Comparison of ENCODE assay signal across 28 cellular contexts in the genomic region with DNA sequence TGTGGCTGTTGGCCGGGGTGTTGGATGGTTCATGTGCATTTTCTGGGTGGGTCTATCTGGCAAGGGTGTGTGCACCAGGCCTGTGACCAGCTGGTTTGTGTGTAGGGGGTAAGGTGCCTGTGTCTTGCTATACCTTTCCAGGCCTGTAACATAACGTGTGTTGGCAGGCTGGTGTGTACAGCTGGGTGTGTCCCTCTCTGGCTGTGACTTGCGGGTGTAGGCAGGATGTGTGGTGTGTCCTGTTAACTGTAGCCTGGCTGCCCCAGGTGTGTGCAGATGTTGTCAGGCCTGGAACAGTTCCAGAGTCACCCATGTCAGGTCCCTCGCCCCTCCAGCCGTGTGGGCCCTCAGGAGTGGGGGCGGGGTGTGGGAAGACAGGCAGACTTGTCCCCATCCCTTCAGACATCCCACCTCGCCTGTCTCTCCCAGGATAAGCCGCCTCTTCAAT. TPM values are rescaled to one million over a fixed set of nuclear protein-coding genes. Genes with fewer than 3 reads are reported as not detected.
A peak's percentile ranks its signal among the peaks of the same experiment; 100 is the strongest.
DNase-seq lines count a peak whose midpoint lies in the region; ATAC-seq and TF ChIP-seq lines count a peak whose summit lies in the region.
"Had no signal": no experiment of that assay in that cellular context is flagged by ENCODE, and none has a peak within 500 bp of the region (broad histone marks: within the 10 kb centered on the region; RNA-seq: fewer than 3 reads in every experiment).

No MANE protein-coding gene starts in this region.

- no peaks in the 10 kb centered on the region for H3K27me3 ChIP-seq in CD4-positive, alpha-beta T cell (ENCODE audit: control insufficient read depth, insufficient read depth, low read length)
- H3K27me3 ChIP-seq in mucosa of rectum (ENCODE audit: control insufficient read depth in 2 of 2, insufficient read depth in 2 of 2, low read length in 2 of 2) (no peaks in the 10 kb centered on the region), body of pancreas (no peaks in the 10 kb centered on the region)
- H3K27me3 ChIP-seq: sigmoid colon had no signal

- H3K9me3 ChIP-seq in CD4-positive, alpha-beta T cell (ENCODE audit: control insufficient read depth, low read length): no peaks in the 10 kb centered on the region
- H3K9me3 ChIP-seq in mucosa of rectum (ENCODE audit: control insufficient read depth in 2 of 2, low read length in 2 of 2) (no peaks in the 10 kb centered on the region), body of pancreas (no peaks in the 10 kb centered on the region)
- H3K9me3 ChIP-seq: prostate gland, sigmoid colon had no signal

- peak overlapping the region in 1 of 2 donors; percentile 23 for H3K9ac ChIP-seq in mucosa of rectum (ENCODE audit: low read depth in 1 of 2, low read length in 2 of 2)

- WGBS in body of pancreas, 2 donors: 85 to 89% methylated on average over 3 to 8 of the region's 8 CpGs

- H3K4me1 ChIP-seq in mucosa of rectum (ENCODE audit: control insufficient read depth in 2 of 2, insufficient read depth in 2 of 2, low read length in 2 of 2) (peaks cover 27 to 33% of the 10 kb centered on the region in 2 donors), body of pancreas (peaks cover 25% of the 10 kb centered on the region)
- H3K4me1 ChIP-seq: prostate gland had no signal

- no peak for TF ChIP-seq CTCF in CD4-positive, alpha-beta T cell (IDR thresholded peaks at IDR 0.05)
- TF ChIP-seq CTCF in endothelial cell (IDR thresholded peaks at IDR 0.05; ENCODE audit: unreplicated experiment): no peak
- TF ChIP-seq CTCF in body of pancreas (IDR thresholded peaks at IDR 0.05): no peak

- CTCF ChIA-PET in CD4-positive, alpha-beta T cell (lab: Charles Lee): no interaction called here

- no peaks in the 10 kb centered on the region for H3K36me3 Mint-ChIP-seq in CD4-positive, alpha-beta T cell (ENCODE audit: low read depth)
- H3K36me3 Mint-ChIP-seq in T-helper 1 cell treated with Interleukin-12 subunit alpha and Interleukin-12 subunit beta and Interleukin-4 antibody, amounts not matched to agents 30 μg/mL and 1 μg/mL, for 36 hours (ENCODE audit: low read depth): no peaks in the 10 kb centered on the region
- H3K36me3 Mint-ChIP-seq in endothelial cell (ENCODE audit: low read depth, unreplicated experiment): peaks cover 42% of the 10 kb centered on the region
- no peaks in the 10 kb centered on the region for H3K36me3 Mint-ChIP-seq in activated T-cell treated with anti-CD3 and anti-CD28 coated beads, Interleukin-2, amount 50 U/mL, for 4 hours (ENCODE audit: insufficient read depth)

- intact Hi-C loops in CD4-positive, alpha-beta T cell (cut with DNase I, micrococcal nuclease): no loop called here
- intact Hi-C loops in body of pancreas (cut with DNase I): no loop called here

- H3K27me3 Mint-ChIP-seq in CD4-positive, alpha-beta T cell: no peaks in the 10 kb centered on the region
- H3K27me3 Mint-ChIP-seq in T-helper 1 cell treated with Interleukin-12 subunit alpha and Interleukin-12 subunit beta and Interleukin-4 antibody, amounts not matched to agents 30 μg/mL and 1 μg/mL, for 36 hours (ENCODE audit: low read depth): no peaks in the 10 kb centered on the region
- H3K27me3 Mint-ChIP-seq in endothelial cell (ENCODE audit: unreplicated experiment): peaks cover 11% of the 10 kb centered on the region
- H3K27me3 Mint-ChIP-seq in activated T-cell treated with anti-CD3 and anti-CD28 coated beads, Interleukin-2, amount 50 U/mL, for 4 hours (ENCODE audit: low read depth): no peaks in the 10 kb centered on the region
- H3K27me3 Mint-ChIP-seq: activated naive CD8-positive, alpha-beta T cell treated with anti-CD3 and anti-CD28 coated beads, Interleukin-2, amount 50 U/mL, for 24 hours; type B pancreatic cell had no signal

- DNase-seq in CD4-positive, alpha-beta T cell: no peak
- DNase-seq in endothelial cell (ENCODE audit: low spot score) (no peak), body of pancreas (no peak)
- DNase-seq in activated T-cell treated with anti-CD3 and anti-CD28 coated beads, Interleukin-2, amount 50 U/mL, for 4 hours: no peak
- DNase-seq: activated CD4-positive, alpha-beta T cell treated with anti-CD3 and anti-CD28 coated beads for 4 hours; activated gamma-delta T cell treated with Interleukin-2 at 50 U/mL for 16 hours; activated naive CD8-positive, alpha-beta T cell treated with anti-CD3 and anti-CD28 coated beads, Interleukin-2, amount 50 U/mL, for 24 hours; DMS 273 treated with DMSO at 0.1 percent for 48 hours; EL; H9; Karpas-422; left ventricle myocardium superior; NCI-H1417; NCI-H2081 treated with DMSO at 0.1 percent for 48 hours; NCI-H2227 treated with DMSO at 0.1 percent for 48 hours; NCI-H69; SHP77; sigmoid colon; stimulated activated CD4-positive, alpha-beta T cell treated with anti-CD3 and anti-CD28 coated beads, Interleukin-4, amount 100 ng/mL, for 1 hour; T-helper 9 cell had no signal

- H3K4me3 Mint-ChIP-seq in CD4-positive, alpha-beta T cell: no peak overlapping the region
- no peak overlapping the region for H3K4me3 Mint-ChIP-seq in T-helper 1 cell treated with Interleukin-12 subunit alpha and Interleukin-12 subunit beta and Interleukin-4 antibody, amounts not matched to agents 30 μg/mL and 1 μg/mL, for 36 hours
- H3K4me3 Mint-ChIP-seq in endothelial cell (ENCODE audit: unreplicated experiment): peak overlapping the region; percentile 83
- H3K4me3 Mint-ChIP-seq in activated T-cell treated with anti-CD3 and anti-CD28 coated beads, Interleukin-2, amount 50 U/mL, for 4 hours: no peak overlapping the region
- H3K4me3 Mint-ChIP-seq: activated naive CD8-positive, alpha-beta T cell treated with anti-CD3 and anti-CD28 coated beads, Interleukin-2, amount 50 U/mL, for 24 hours; central memory CD8-positive, alpha-beta T cell; H9; type B pancreatic cell had no signal

- no peak for TF ChIP-seq POLR2A in body of pancreas (IDR thresholded peaks at IDR 0.05)

- peaks cover 0 to 9% of the 10 kb centered on the region in 2 donors for H3K36me3 ChIP-seq in mucosa of rectum (ENCODE audit: control insufficient read depth in 2 of 2, insufficient read depth in 2 of 2, low read length in 2 of 2)
- peaks cover 0 to 3% of the 10 kb centered on the region in 2 donors for H3K36me3 ChIP-seq in body of pancreas (replicated peaks in 1 of 2; ENCODE audit: insufficient read depth in 1 of 2, low read depth in 2 of 2)
- H3K36me3 ChIP-seq: prostate gland had no signal

- no peak overlapping the region for H3K27ac Mint-ChIP-seq in CD4-positive, alpha-beta T cell
- H3K27ac Mint-ChIP-seq in T-helper 1 cell treated with Interleukin-12 subunit alpha and Interleukin-12 subunit beta and Interleukin-4 antibody, amounts not matched to agents 30 μg/mL and 1 μg/mL, for 36 hours: peak overlapping the region; percentile 41
- H3K27ac Mint-ChIP-seq in endothelial cell (ENCODE audit: unreplicated experiment): peak overlapping the region; percentile 80
- H3K27ac Mint-ChIP-seq: activated naive CD8-positive, alpha-beta T cell treated with anti-CD3 and anti-CD28 coated beads, Interleukin-2, amount 50 U/mL, for 24 hours; type B pancreatic cell had no signal

- peak; percentile 29 for ATAC-seq in CD4-positive, alpha-beta T cell (ENCODE audit: poor library complexity)
- ATAC-seq in body of pancreas (no peak), GM18907 (IDR thresholded peaks at IDR 0.05; ENCODE audit: unreplicated experiment) (no peak), HG03196 (IDR thresholded peaks at IDR 0.05; ENCODE audit: unreplicated experiment) (no peak)
- no peak for ATAC-seq in activated T-cell treated with anti-CD3 and anti-CD28 coated beads, Interleukin-2, amount 50 U/mL, for 4 hours
- ATAC-seq: activated naive CD8-positive, alpha-beta T cell treated with anti-CD3 and anti-CD28 coated beads, Interleukin-2, amount 50 U/mL, for 24 hours; left ventricle myocardium superior had no signal

- POLR2A ChIA-PET in CD4-positive, alpha-beta T cell (lab: Charles Lee): no interaction called here

- no peaks in the 10 kb centered on the region for H3K9me3 Mint-ChIP-seq in CD4-positive, alpha-beta T cell
- H3K9me3 Mint-ChIP-seq in T-helper 1 cell treated with Interleukin-12 subunit alpha and Interleukin-12 subunit beta and Interleukin-4 antibody, amounts not matched to agents 30 μg/mL and 1 μg/mL, for 36 hours: no peaks in the 10 kb centered on the region
- no peaks in the 10 kb centered on the region for H3K9me3 Mint-ChIP-seq in endothelial cell (ENCODE audit: unreplicated experiment)
- H3K9me3 Mint-ChIP-seq in activated T-cell treated with anti-CD3 and anti-CD28 coated beads, Interleukin-2, amount 50 U/mL, for 4 hours: no peaks in the 10 kb centered on the region
- H3K9me3 Mint-ChIP-seq: activated naive CD8-positive, alpha-beta T cell treated with anti-CD3 and anti-CD28 coated beads, Interleukin-2, amount 50 U/mL, for 24 hours; central memory CD8-positive, alpha-beta T cell; H9; type B pancreatic cell had no signal

- peaks cover 7% of the 10 kb centered on the region for H3K4me1 Mint-ChIP-seq in CD4-positive, alpha-beta T cell (ENCODE audit: low read depth)
- H3K4me1 Mint-ChIP-seq in T-helper 1 cell treated with Interleukin-12 subunit alpha and Interleukin-12 subunit beta and Interleukin-4 antibody, amounts not matched to agents 30 μg/mL and 1 μg/mL, for 36 hours (ENCODE audit: low read depth): peaks cover 11% of the 10 kb centered on the region
- H3K4me1 Mint-ChIP-seq in endothelial cell (ENCODE audit: unreplicated experiment): peaks cover 28% of the 10 kb centered on the region
- H3K4me1 Mint-ChIP-seq in activated T-cell treated with anti-CD3 and anti-CD28 coated beads, Interleukin-2, amount 50 U/mL, for 4 hours (ENCODE audit: low read depth): peaks cover 12% of the 10 kb centered on the region
- H3K4me1 Mint-ChIP-seq: activated naive CD8-positive, alpha-beta T cell treated with anti-CD3 and anti-CD28 coated beads, Interleukin-2, amount 50 U/mL, for 24 hours had no signal

- no peak overlapping the region for H3K27ac ChIP-seq in CD4-positive, alpha-beta T cell (ENCODE audit: low read depth, low read length)
- H3K27ac ChIP-seq in mucosa of rectum (ENCODE audit: low read depth in 2 of 2, low read length in 2 of 2): peak overlapping the region; percentile 62 to 81
- no peak overlapping the region for H3K27ac ChIP-seq in body of pancreas
- H3K27ac ChIP-seq: prostate gland, VCaP had no signal

- H3K4me3 ChIP-seq in mucosa of rectum (ENCODE audit: low read length in 2 of 2): no peak overlapping the region
- H3K4me3 ChIP-seq in body of pancreas: no peak overlapping the region
- H3K4me3 ChIP-seq: prostate gland, sigmoid colon had no signal

RNA-seq across cellular contexts. Expression of a gene that starts 9.8 kb away (rescaled TPM):
- 1 to 10 TPM; 3.6 to 3.9 TPM for total RNA-seq in CD4-positive, alpha-beta T cell
- total RNA-seq in endothelial cell (ENCODE audit: unreplicated experiment) (81.1 TPM), body of pancreas (10 to 100 TPM; 31.6 to 52.1 TPM)
- total RNA-seq in activated T-cell treated with anti-CD3 and anti-CD28 coated beads, Interleukin-2, amount 50 U/mL, for 4 hours: 10 to 100 TPM in 2 of 3 donors, 1 to 10 TPM in 1; 8.0 to 19.8 (median 11.8) TPM

Comparison
In these comparisons a context has a peak if more than half of its experiments do, and no peak if none do; other contexts are left out.
1. H3K27ac ChIP-seq: peak in mucosa of rectum (2 of 2); none in CD4-positive, alpha-beta T cell (single experiment) and body of pancreas (0 of 4).